In the genomic region with DNA sequence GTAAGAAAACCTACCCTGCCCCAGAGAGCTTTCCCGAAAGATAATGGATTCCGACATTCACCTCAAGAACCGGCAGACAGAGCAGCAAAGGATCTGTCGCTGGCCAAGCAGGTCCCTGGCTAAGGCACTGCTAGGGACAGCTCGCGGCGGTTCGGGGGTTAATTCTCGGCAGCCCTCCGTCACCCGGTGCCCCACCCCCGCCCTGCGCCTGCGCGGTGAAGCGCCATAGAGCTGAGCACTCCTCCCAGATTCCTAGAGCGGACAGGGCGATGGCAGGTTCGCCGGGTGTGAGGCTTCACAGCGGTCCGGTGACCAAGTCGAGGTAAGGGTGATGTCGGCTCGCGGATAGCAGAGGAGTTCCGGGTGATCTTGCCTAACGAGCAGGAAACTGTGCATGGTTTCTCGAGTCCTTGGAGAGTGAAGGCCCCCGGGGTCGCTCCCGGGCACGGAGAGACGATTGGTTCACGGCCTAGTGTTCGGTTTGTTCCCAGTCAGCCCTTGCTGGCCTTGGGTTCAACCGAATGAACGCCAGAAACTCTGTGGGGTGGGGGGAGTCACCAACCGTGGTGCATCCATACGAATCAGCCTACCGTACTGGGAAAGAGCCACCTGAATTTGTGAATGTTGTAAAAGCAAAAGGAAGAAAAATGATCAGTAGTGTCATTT, we compare ENCODE assay signal across 1 cellular context.
A peak's percentile ranks its signal among the peaks of the same experiment; 100 is the strongest.
TF ChIP-seq lines count a peak whose summit lies in the region.

A gene (minus strand): TSS at position 160 of the 666 bp plus-strand sequence. CDS start 25,877 bp downstream, outside the sequence.

TF ChIP-seq in HEK293, 187 proteins besides CTCF, POLR2A, EP300 and RAD21 (continued from another document and continues in another):
- TF ChIP-seq, protein P1, sequence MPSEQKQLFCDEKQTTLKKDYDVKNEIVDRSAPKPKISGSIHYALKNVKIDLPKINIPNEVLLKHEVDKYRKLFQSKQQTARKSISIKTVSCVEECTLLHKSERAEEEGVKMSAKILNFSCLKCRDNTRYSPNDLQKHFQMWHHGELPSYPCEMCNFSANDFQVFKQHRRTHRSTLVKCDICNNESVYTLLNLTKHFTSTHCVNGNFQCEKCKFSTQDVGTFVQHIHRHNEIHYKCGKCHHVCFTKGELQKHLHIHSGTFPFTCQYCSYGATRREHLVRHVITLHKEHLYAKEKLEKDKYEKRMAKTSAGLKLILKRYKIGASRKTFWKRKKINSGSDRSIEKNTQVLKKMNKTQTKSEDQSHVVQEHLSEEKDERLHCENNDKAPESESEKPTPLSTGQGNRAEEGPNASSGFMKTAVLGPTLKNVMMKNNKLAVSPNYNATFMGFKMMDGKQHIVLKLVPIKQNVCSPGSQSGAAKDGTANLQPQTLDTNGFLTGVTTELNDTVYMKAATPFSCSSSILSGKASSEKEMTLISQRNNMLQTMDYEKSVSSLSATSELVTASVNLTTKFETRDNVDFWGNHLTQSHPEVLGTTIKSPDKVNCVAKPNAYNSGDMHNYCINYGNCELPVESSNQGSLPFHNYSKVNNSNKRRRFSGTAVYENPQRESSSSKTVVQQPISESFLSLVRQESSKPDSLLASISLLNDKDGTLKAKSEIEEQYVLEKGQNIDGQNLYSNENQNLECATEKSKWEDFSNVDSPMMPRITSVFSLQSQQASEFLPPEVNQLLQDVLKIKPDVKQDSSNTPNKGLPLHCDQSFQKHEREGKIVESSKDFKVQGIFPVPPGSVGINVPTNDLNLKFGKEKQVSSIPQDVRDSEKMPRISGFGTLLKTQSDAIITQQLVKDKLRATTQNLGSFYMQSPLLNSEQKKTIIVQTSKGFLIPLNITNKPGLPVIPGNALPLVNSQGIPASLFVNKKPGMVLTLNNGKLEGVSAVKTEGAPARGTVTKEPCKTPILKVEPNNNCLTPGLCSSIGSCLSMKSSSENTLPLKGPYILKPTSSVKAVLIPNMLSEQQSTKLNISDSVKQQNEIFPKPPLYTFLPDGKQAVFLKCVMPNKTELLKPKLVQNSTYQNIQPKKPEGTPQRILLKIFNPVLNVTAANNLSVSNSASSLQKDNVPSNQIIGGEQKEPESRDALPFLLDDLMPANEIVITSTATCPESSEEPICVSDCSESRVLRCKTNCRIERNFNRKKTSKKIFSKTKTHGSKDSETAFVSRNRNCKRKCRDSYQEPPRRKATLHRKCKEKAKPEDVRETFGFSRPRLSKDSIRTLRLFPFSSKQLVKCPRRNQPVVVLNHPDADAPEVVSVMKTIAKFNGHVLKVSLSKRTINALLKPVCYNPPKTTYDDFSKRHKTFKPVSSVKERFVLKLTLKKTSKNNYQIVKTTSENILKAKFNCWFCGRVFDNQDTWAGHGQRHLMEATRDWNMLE (tag by site-specific recombination; conservative IDR thresholded peaks at IDR 0.05; ENCODE audit: low read depth) = peak; percentile 58
- TF ChIP-seq ZNF16 (tag by site-specific recombination; IDR thresholded peaks at IDR 0.05; ENCODE audit: low read depth) (no peak), SP3 (tag by site-specific recombination; IDR thresholded peaks at IDR 0.05) (peak; percentile 71), ZNF777 (tag by site-specific recombination; IDR thresholded peaks at IDR 0.05; ENCODE audit: borderline replicate concordance) (peak; percentile 60; the same call in 1 of the 2 replicates), IKZF3 (tag by site-specific recombination; IDR thresholded peaks at IDR 0.05) (no peak), ZNF37A (tag by site-specific recombination; IDR thresholded peaks at IDR 0.05) (no peak), ZNF747 (tag by site-specific recombination; IDR thresholded peaks at IDR 0.05) (no peak), ZNF221 (tag by site-specific recombination; IDR thresholded peaks at IDR 0.05; ENCODE audit: borderline replicate concordance) (no peak), ZNF768 (tag by site-specific recombination; IDR thresholded peaks at IDR 0.05) (no peak), ZBTB48 (tag by site-specific recombination; IDR thresholded peaks at IDR 0.05) (peak; percentile 95), ZNF433 (tag by site-specific recombination; IDR thresholded peaks at IDR 0.05; ENCODE audit: low read depth) (no peak), ZSCAN16 (tag by site-specific recombination; IDR thresholded peaks at IDR 0.05) (no peak), SP7 (tag by site-specific recombination; IDR thresholded peaks at IDR 0.05) (peak; percentile 93), ZNF416 (tag by site-specific recombination; IDR thresholded peaks at IDR 0.05) (0 out of 2 replicates have a peak, but pooled peaks have one; percentile 34), TCF7L2 (IDR thresholded peaks at IDR 0.05; ENCODE audit: borderline replicate concordance, low read depth, low read length) (no peak), KLF10 (tag by site-specific recombination; IDR thresholded peaks at IDR 0.05) (peak; percentile 64; the same call in 1 of the 2 replicates), WT1 (tag by site-specific recombination; IDR thresholded peaks at IDR 0.05) (no peak), ZNF426 (tag by site-specific recombination; IDR thresholded peaks at IDR 0.05) (no peak), ZNF701 (tag by site-specific recombination; IDR thresholded peaks at IDR 0.05) (no peak), ZNF211 (tag by site-specific recombination; IDR thresholded peaks at IDR 0.05; ENCODE audit: low read depth) (no peak), ZNF223 (tag by site-specific recombination; IDR thresholded peaks at IDR 0.05) (no peak), ZNF555 (tag by site-specific recombination; conservative IDR thresholded peaks at IDR 0.05) (no peak), SCRT2 (tag by site-specific recombination; IDR thresholded peaks at IDR 0.05) (no peak), BCL11A (tag by site-specific recombination; IDR thresholded peaks at IDR 0.05; ENCODE audit: low read depth) (no peak), ZNF658 (tag by site-specific recombination; IDR thresholded peaks at IDR 0.05) (no peak), GFI1B (tag by site-specific recombination; IDR thresholded peaks at IDR 0.05) (no peak; the same call in 1 of the 2 replicates), ZNF146 (tag by site-specific recombination; IDR thresholded peaks at IDR 0.05) (no peak), ZNF174 (tag by site-specific recombination; IDR thresholded peaks at IDR 0.05) (no peak), SALL2 (tag by site-specific recombination; IDR thresholded peaks at IDR 0.05; ENCODE audit: borderline replicate concordance) (no peak), HOXA7 (CRISPR knock-in tag; IDR thresholded peaks at IDR 0.05; ENCODE audit: borderline replicate concordance) (no peak), SETDB1 (IDR thresholded peaks at IDR 0.05; ENCODE audit: insufficient read length, low read length) (no peak), FEZF1 (tag by site-specific recombination; IDR thresholded peaks at IDR 0.05) (peak; percentile 29; the same call in 1 of the 2 replicates), GLI4 (tag by site-specific recombination; IDR thresholded peaks at IDR 0.05) (peak; percentile 84), ZNF19 (tag by site-specific recombination; IDR thresholded peaks at IDR 0.05; ENCODE audit: low read depth) (no peak), MEIS1 (CRISPR knock-in tag; IDR thresholded peaks at IDR 0.05; ENCODE audit: borderline replicate concordance) (no peak), ZFP37 (tag by site-specific recombination; IDR thresholded peaks at IDR 0.05) (peak; percentile 96), ZNF155 (tag by site-specific recombination; IDR thresholded peaks at IDR 0.05) (no peak)
- TF ChIP-seq, protein P2, sequence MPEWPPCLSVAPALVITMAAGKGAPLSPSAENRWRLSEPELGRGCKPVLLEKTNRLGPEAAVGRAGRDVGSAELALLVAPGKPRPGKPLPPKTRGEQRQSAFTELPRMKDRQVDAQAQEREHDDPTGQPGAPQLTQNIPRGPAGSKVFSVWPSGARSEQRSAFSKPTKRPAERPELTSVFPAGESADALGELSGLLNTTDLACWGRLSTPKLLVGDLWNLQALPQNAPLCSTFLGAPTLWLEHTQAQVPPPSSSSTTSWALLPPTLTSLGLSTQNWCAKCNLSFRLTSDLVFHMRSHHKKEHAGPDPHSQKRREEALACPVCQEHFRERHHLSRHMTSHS (tag by site-specific recombination; IDR thresholded peaks at IDR 0.05) = no peak
- TF ChIP-seq, protein P3, sequence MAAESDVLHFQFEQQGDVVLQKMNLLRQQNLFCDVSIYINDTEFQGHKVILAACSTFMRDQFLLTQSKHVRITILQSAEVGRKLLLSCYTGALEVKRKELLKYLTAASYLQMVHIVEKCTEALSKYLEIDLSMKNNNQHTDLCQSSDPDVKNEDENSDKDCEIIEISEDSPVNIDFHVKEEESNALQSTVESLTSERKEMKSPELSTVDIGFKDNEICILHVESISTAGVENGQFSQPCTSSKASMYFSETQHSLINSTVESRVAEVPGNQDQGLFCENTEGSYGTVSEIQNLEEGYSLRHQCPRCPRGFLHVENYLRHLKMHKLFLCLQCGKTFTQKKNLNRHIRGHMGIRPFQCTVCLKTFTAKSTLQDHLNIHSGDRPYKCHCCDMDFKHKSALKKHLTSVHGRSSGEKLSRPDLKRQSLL (tag by site-specific recombination; IDR thresholded peaks at IDR 0.05) = no peak
- TF ChIP-seq, protein P4, sequence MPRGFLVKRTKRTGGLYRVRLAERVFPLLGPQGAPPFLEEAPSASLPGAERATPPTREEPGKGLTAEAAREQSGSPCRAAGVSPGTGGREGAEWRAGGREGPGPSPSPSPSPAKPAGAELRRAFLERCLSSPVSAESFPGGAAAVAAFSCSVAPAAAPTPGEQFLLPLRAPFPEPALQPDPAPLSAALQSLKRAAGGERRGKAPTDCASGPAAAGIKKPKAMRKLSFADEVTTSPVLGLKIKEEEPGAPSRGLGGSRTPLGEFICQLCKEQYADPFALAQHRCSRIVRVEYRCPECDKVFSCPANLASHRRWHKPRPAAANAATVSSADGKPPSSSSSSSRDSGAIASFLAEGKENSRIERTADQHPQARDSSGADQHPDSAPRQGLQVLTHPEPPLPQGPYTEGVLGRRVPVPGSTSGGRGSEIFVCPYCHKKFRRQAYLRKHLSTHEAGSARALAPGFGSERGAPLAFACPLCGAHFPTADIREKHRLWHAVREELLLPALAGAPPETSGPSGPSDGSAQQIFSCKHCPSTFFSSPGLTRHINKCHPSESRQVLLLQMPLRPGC (tag by site-specific recombination; IDR thresholded peaks at IDR 0.05) = peak; percentile 86
- TF ChIP-seq, protein P5, sequence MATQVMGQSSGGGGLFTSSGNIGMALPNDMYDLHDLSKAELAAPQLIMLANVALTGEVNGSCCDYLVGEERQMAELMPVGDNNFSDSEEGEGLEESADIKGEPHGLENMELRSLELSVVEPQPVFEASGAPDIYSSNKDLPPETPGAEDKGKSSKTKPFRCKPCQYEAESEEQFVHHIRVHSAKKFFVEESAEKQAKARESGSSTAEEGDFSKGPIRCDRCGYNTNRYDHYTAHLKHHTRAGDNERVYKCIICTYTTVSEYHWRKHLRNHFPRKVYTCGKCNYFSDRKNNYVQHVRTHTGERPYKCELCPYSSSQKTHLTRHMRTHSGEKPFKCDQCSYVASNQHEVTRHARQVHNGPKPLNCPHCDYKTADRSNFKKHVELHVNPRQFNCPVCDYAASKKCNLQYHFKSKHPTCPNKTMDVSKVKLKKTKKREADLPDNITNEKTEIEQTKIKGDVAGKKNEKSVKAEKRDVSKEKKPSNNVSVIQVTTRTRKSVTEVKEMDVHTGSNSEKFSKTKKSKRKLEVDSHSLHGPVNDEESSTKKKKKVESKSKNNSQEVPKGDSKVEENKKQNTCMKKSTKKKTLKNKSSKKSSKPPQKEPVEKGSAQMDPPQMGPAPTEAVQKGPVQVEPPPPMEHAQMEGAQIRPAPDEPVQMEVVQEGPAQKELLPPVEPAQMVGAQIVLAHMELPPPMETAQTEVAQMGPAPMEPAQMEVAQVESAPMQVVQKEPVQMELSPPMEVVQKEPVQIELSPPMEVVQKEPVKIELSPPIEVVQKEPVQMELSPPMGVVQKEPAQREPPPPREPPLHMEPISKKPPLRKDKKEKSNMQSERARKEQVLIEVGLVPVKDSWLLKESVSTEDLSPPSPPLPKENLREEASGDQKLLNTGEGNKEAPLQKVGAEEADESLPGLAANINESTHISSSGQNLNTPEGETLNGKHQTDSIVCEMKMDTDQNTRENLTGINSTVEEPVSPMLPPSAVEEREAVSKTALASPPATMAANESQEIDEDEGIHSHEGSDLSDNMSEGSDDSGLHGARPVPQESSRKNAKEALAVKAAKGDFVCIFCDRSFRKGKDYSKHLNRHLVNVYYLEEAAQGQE (tag by site-specific recombination; IDR thresholded peaks at IDR 0.05) = no peak; the same call in none of the 2 replicates
- TF ChIP-seq, protein P6, sequence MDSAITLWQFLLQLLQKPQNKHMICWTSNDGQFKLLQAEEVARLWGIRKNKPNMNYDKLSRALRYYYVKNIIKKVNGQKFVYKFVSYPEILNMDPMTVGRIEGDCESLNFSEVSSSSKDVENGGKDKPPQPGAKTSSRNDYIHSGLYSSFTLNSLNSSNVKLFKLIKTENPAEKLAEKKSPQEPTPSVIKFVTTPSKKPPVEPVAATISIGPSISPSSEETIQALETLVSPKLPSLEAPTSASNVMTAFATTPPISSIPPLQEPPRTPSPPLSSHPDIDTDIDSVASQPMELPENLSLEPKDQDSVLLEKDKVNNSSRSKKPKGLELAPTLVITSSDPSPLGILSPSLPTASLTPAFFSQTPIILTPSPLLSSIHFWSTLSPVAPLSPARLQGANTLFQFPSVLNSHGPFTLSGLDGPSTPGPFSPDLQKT (IDR thresholded peaks at IDR 0.05; ENCODE audit: borderline replicate concordance, low read depth, low read length) = no peak
- TF ChIP-seq, protein P7, sequence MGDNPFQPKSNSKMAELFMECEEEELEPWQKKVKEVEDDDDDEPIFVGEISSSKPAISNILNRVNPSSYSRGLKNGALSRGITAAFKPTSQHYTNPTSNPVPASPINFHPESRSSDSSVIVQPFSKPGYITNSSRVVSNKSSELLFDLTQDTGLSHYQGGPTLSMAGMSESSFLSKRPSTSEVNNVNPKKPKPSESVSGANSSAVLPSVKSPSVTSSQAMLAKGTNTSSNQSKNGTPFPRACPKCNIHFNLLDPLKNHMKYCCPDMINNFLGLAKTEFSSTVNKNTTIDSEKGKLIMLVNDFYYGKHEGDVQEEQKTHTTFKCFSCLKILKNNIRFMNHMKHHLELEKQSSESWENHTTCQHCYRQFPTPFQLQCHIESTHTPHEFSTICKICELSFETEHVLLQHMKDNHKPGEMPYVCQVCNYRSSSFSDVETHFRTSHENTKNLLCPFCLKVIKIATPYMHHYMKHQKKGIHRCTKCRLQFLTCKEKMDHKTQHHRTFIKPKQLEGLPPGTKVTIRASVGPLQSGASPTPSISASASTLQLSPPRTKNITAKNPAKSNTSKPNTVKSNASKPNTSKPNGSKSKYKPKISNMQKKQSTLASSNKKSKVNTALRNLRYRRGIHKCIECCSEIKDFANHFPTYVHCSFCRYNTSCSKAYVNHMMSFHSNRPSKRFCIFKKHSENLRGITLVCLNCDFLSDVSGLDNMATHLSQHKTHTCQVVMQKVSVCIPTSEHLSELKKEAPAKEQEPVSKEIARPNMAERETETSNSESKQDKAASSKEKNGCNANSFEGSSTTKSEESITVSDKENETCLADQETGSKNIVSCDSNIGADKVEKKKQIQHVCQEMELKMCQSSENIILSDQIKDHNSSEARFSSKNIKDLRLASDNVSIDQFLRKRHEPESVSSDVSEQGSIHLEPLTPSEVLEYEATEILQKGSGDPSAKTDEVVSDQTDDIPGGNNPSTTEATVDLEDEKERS (tag by site-specific recombination; IDR thresholded peaks at IDR 0.05) = peak; percentile 33; the same call in 1 of the 2 replicates
- TF ChIP-seq, protein P8, sequence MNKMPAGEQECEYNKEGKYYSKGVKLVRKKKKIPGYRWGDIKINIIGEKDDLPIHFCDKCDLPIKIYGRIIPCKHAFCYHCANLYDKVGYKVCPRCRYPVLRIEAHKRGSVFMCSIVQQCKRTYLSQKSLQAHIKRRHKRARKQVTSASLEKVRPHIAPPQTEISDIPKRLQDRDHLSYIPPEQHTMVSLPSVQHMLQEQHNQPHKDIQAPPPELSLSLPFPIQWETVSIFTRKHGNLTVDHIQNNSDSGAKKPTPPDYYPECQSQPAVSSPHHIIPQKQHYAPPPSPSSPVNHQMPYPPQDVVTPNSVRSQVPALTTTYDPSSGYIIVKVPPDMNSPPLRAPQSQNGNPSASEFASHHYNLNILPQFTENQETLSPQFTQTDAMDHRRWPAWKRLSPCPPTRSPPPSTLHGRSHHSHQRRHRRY (tag by site-specific recombination; IDR thresholded peaks at IDR 0.05) = no peak
